Comparison of ENCODE assay signal across 11 cellular contexts in genomic region chr2:199738723-199739412, GRCh38.
A peak's percentile ranks its signal among the peaks of the same experiment; 100 is the strongest.
DNase-seq lines count a peak whose midpoint lies in the region; ATAC-seq and TF ChIP-seq lines count a peak whose summit lies in the region.
"Had no signal": no experiment of that assay in that cellular context is flagged by ENCODE, and none has a peak within 500 bp of the region (broad histone marks: within the 10 kb centered on the region; RNA-seq: fewer than 3 reads in every experiment).

No MANE protein-coding gene starts in this region.

- H3K36me3 ChIP-seq in mammary epithelial cell (ENCODE audit: insufficient read depth, low read length), result no peaks in the 10 kb centered on the region
- H3K36me3 ChIP-seq in PC-9 (ENCODE audit: low read depth), result no peaks in the 10 kb centered on the region
- H3K36me3 ChIP-seq in gastroesophageal sphincter, result no peaks in the 10 kb centered on the region
- H3K36me3 ChIP-seq in upper lobe of right lung, result no peaks in the 10 kb centered on the region

- no peak overlapping the region for H3K4me3 Mint-ChIP-seq in MCF 10A (ENCODE audit: unreplicated experiment)
- H3K4me3 Mint-ChIP-seq in activated naive CD8-positive, alpha-beta T cell treated with anti-CD3 and anti-CD28 coated beads, Interleukin-2, amount 50 U/mL, for 24 hours, result no peak overlapping the region
- H3K4me3 Mint-ChIP-seq: activated CD8-positive, alpha-beta T cell treated with anti-CD3 and anti-CD28 coated beads, Interleukin-2, amount 10 ng/mL, durations not matched to agents 7 days and 5 days; activated naive CD8-positive, alpha-beta T cell had no signal

- no peaks in the 10 kb centered on the region for H3K27me3 ChIP-seq in mammary epithelial cell (ENCODE audit: insufficient read depth, low read length)
- H3K27me3 ChIP-seq in PC-9 (ENCODE audit: insufficient read depth, low read depth), result no peaks in the 10 kb centered on the region
- H3K27me3 ChIP-seq in gastroesophageal sphincter, result peaks cover 12% of the 10 kb centered on the region
- H3K27me3 ChIP-seq in upper lobe of right lung, result no peaks in the 10 kb centered on the region

- WGBS in mammary epithelial cell (ENCODE audit: low coverage, missing lambda C conversion rate), result 81% methylated on average over 7 of the region's 7 CpGs
- 75 to 85% methylated on average over 6 to 7 of the region's 7 CpGs for WGBS in gastroesophageal sphincter (ENCODE audit: low coverage in 1 of 2), 2 donors

- no peaks in the 10 kb centered on the region for H3K9me3 Mint-ChIP-seq in MCF 10A (ENCODE audit: unreplicated experiment)
- no peaks in the 10 kb centered on the region for H3K9me3 Mint-ChIP-seq in activated naive CD8-positive, alpha-beta T cell treated with anti-CD3 and anti-CD28 coated beads, Interleukin-2, amount 50 U/mL, for 24 hours

- POLR2A ChIA-PET in MCF 10A (lab: Yijun Ruan, JAX), result interaction anchor here (0.6 to 1.2 kb wide), 3 partner anchors 22 to 1304 kb away, joined by 3 read pairs; no protein-coding TSS in a partner anchor
- POLR2A ChIA-PET in PC-9 (lab: Charles Lee; ENCODE audit: unreplicated experiment), result no interaction called here

- H3K4me1 ChIP-seq in mammary epithelial cell (ENCODE audit: insufficient read depth, low read length), result no peaks in the 10 kb centered on the region
- H3K4me1 ChIP-seq in PC-9 (replicated peaks; ENCODE audit: insufficient read depth), result peaks cover 14% of the 10 kb centered on the region
- peaks cover 0 to 8% (median 0%) of the 10 kb centered on the region in 3 donors for H3K4me1 ChIP-seq in gastroesophageal sphincter
- peaks cover 12% of the 10 kb centered on the region for H3K4me1 ChIP-seq in upper lobe of right lung

- H3K27ac ChIP-seq in mammary epithelial cell (ENCODE audit: insufficient read depth, low read depth, low read length) (no peak overlapping the region), PC-9 (no peak overlapping the region), gastroesophageal sphincter (no peak overlapping the region), upper lobe of right lung (peak overlapping the region; percentile 14)

- no peaks in the 10 kb centered on the region for H3K36me3 Mint-ChIP-seq in MCF 10A (ENCODE audit: insufficient read depth, unreplicated experiment)
- H3K36me3 Mint-ChIP-seq in activated naive CD8-positive, alpha-beta T cell treated with anti-CD3 and anti-CD28 coated beads, Interleukin-2, amount 50 U/mL, for 24 hours (ENCODE audit: low read depth), result no peaks in the 10 kb centered on the region
- H3K36me3 Mint-ChIP-seq: activated naive CD8-positive, alpha-beta T cell had no signal

- in situ Hi-C loops in mammary epithelial cell (cut with MboI; ENCODE audit: low sequenced_read_pairs in 2 of 2), result loop anchor here in 1 of 2 donors (25.0 kb wide), 1 partner anchor 1427 kb away; no protein-coding TSS in a partner anchor

- no peaks in the 10 kb centered on the region for H4K20me1 ChIP-seq in mammary epithelial cell (ENCODE audit: insufficient read depth, low read length)
- H4K20me1 ChIP-seq in PC-9 (ENCODE audit: insufficient read depth), result no peaks in the 10 kb centered on the region

- peak; percentile 79 for DNase-seq in MCF 10A (ENCODE audit: unreplicated experiment)
- DNase-seq in mammary epithelial cell, result no peak
- DNase-seq in PC-9, result peak in 1 of 2 experiments; percentile 60
- DNase-seq in upper lobe of right lung, result no peak
- DNase-seq in activated naive CD8-positive, alpha-beta T cell treated with anti-CD3 and anti-CD28 coated beads, Interleukin-2, amount 50 U/mL, for 24 hours, result no peak
- DNase-seq in T-helper 9 cell, result no peak
- DNase-seq: NCI-H446 treated with DMSO at 0.1 percent for 48 hours had no signal

- no peak overlapping the region for H3K27ac Mint-ChIP-seq in MCF 10A (ENCODE audit: low read depth, unreplicated experiment)
- H3K27ac Mint-ChIP-seq in activated naive CD8-positive, alpha-beta T cell treated with anti-CD3 and anti-CD28 coated beads, Interleukin-2, amount 50 U/mL, for 24 hours, result no peak overlapping the region
- H3K27ac Mint-ChIP-seq: activated CD8-positive, alpha-beta T cell treated with anti-CD3 and anti-CD28 coated beads, Interleukin-2, amount 10 ng/mL, durations not matched to agents 7 days and 5 days; activated naive CD8-positive, alpha-beta T cell had no signal

- CTCF ChIA-PET in MCF 10A (lab: Yijun Ruan, JAX), result interaction anchor here (0.5 to 8.4 kb wide), 51 partner anchors 9 to 1921 kb away, joined by 3 to 141 read pairs (median 4); no protein-coding TSS in a partner anchor
- CTCF ChIA-PET in mammary epithelial cell (lab: Charles Lee; ENCODE audit: low non-redundant PET), result no interaction called here
- CTCF ChIA-PET in PC-9 (lab: Charles Lee), result no interaction called here

- BruUV-seq in MCF 10A (replicated peaks; lab: Mats Ljungman, UMichigan) (no TSS peak), mammary epithelial cell (replicated peaks; lab: Mats Ljungman, UMichigan) (no TSS peak), PC-9 (replicated peaks; lab: Mats Ljungman, UMichigan) (no TSS peak)

- TF ChIP-seq EP300 in gastroesophageal sphincter (IDR thresholded peaks at IDR 0.05), result no peak

- dilution Hi-C loops in mammary epithelial cell (cut with HindIII; ENCODE audit: low sequenced_read_pairs), result no loop called here

- no peak overlapping the region for H3K4me2 ChIP-seq in mammary epithelial cell (ENCODE audit: insufficient read depth, low read depth, low read length)
- peak overlapping the region; percentile 14; the same call in 1 of the 2 replicates for H3K4me2 ChIP-seq in PC-9

- ATAC-seq in gastroesophageal sphincter (peak; percentile 32), upper lobe of right lung (peak; percentile 70), HG03442 (IDR thresholded peaks at IDR 0.05; ENCODE audit: unreplicated experiment) (no peak)
- ATAC-seq in activated naive CD8-positive, alpha-beta T cell treated with anti-CD3 and anti-CD28 coated beads, Interleukin-2, amount 50 U/mL, for 24 hours, result no peak
- ATAC-seq: activated CD8-positive, alpha-beta T cell treated with anti-CD3 and anti-CD28 coated beads, Interleukin-2, amount 10 ng/mL, durations not matched to agents 7 days and 5 days had no signal

- no peak overlapping the region for H2AFZ ChIP-seq in mammary epithelial cell (ENCODE audit: low read depth, low read length)
- no peak overlapping the region for H2AFZ ChIP-seq in PC-9

- H3K79me2 ChIP-seq in mammary epithelial cell (ENCODE audit: insufficient read depth, low read length) (no peaks in the 10 kb centered on the region), PC-9 (ENCODE audit: low read depth) (no peaks in the 10 kb centered on the region)

- no peak overlapping the region for H3K9ac ChIP-seq in mammary epithelial cell (ENCODE audit: insufficient read depth, low read length)

- H3F3A ChIP-seq in PC-9 (ENCODE audit: insufficient read depth, low read depth), result no peaks in the 10 kb centered on the region

- peaks cover 12% of the 10 kb centered on the region for H3K4me1 Mint-ChIP-seq in MCF 10A (ENCODE audit: insufficient read depth, unreplicated experiment)
- H3K4me1 Mint-ChIP-seq in activated naive CD8-positive, alpha-beta T cell treated with anti-CD3 and anti-CD28 coated beads, Interleukin-2, amount 50 U/mL, for 24 hours, result no peaks in the 10 kb centered on the region

- TF ChIP-seq CTCF in MCF 10A (IDR thresholded peaks at IDR 0.05; ENCODE audit: unreplicated experiment), result no peak
- no peak for TF ChIP-seq CTCF in mammary epithelial cell (conservative IDR thresholded peaks at IDR 0.05 in 1 of 2, IDR thresholded peaks at IDR 0.05 in 1 of 2; ENCODE audit: extremely low read depth in 1 of 2, insufficient read depth in 1 of 2, low read depth in 1 of 2, low read length in 2 of 2)
- no peak for TF ChIP-seq CTCF in PC-9 (conservative IDR thresholded peaks at IDR 0.05)
- TF ChIP-seq CTCF in gastroesophageal sphincter (IDR thresholded peaks at IDR 0.05), result no peak
- no peak for TF ChIP-seq CTCF in upper lobe of right lung (IDR thresholded peaks at IDR 0.05)

- no peak overlapping the region for H3K4me3 ChIP-seq in mammary epithelial cell (replicated peaks in 1 of 3; ENCODE audit: insufficient read depth in 1 of 3, low read depth in 2 of 3, low read length in 3 of 3)
- no peak overlapping the region for H3K4me3 ChIP-seq in PC-9
- no peak overlapping the region for H3K4me3 ChIP-seq in gastroesophageal sphincter
- H3K4me3 ChIP-seq in upper lobe of right lung, result no peak overlapping the region

- peaks cover 51% of the 10 kb centered on the region for H3K27me3 Mint-ChIP-seq in MCF 10A (ENCODE audit: insufficient read depth, unreplicated experiment)
- peaks cover 14% of the 10 kb centered on the region for H3K27me3 Mint-ChIP-seq in activated naive CD8-positive, alpha-beta T cell treated with anti-CD3 and anti-CD28 coated beads, Interleukin-2, amount 50 U/mL, for 24 hours

- intact Hi-C loops in MCF 10A (cut with micrococcal nuclease), result loop anchor here (1.0 to 10.0 kb wide), 4 partner anchors 35 to 1425 kb away; no protein-coding TSS in a partner anchor
- intact Hi-C loops in mammary epithelial cell (cut with micrococcal nuclease), result loop anchor here (1.0 to 10.0 kb wide), 2 partner anchors 35 to 144 kb away; no protein-coding TSS in a partner anchor
- intact Hi-C loops in PC-9 (cut with micrococcal nuclease; ENCODE audit: unreplicated experiment), result no loop called here
- intact Hi-C loops in upper lobe of right lung (cut with DNase I), result no loop called here

- H3K9me3 ChIP-seq in mammary epithelial cell (replicated peaks; ENCODE audit: insufficient read depth, low read length), result no peaks in the 10 kb centered on the region
- H3K9me3 ChIP-seq in PC-9 (ENCODE audit: insufficient read depth, low read depth), result no peaks in the 10 kb centered on the region; the same call in 1 of the 2 replicates
- H3K9me3 ChIP-seq in gastroesophageal sphincter, result no peaks in the 10 kb centered on the region
- H3K9me3 ChIP-seq in upper lobe of right lung, result no peaks in the 10 kb centered on the region

- H3K9me2 ChIP-seq in PC-9 (ENCODE audit: insufficient read depth), result no peaks in the 10 kb centered on the region

- no peak for TF ChIP-seq POLR2A in gastroesophageal sphincter (IDR thresholded peaks at IDR 0.05)

Comparison
In these comparisons a context has a peak if more than half of its experiments do, and no peak if none do; other contexts are left out.
1. ATAC-seq: peak in gastroesophageal sphincter (single experiment) and upper lobe of right lung (single experiment); none in activated naive CD8-positive, alpha-beta T cell treated with anti-CD3 and anti-CD28 coated beads, Interleukin-2, amount 50 U/mL, for 24 hours (single experiment) and HG03442 (single experiment).
2. intact Hi-C loops: an anchor here in MCF 10A (1.0 to 10.0 kb wide) and mammary epithelial cell (1.0 to 10.0 kb wide); none called in PC-9 and upper lobe of right lung.